Comparison of ENCODE assay signal across 3 cellular contexts in the genomic region with DNA sequence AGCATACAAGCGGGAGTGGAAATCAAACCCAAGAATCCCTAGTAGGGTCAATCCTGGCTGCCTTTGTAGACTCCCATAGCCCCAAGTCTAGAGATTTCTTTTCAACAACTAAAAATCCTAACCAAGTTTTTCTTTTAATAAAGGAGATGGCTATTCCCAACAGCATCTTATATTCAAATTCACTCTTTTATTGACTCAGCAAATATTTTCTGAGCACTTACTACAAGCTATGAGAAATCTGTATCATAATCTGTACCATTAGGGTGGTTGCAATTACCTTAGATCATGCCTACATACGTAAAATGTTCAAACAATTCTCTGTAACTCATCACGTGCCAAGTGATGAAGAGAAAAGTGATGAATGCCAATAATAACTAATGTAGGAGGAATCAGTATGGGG.
TF ChIP-seq lines count a peak whose summit lies in the region.

No MANE protein-coding gene starts in this region.

TF ChIP-seq in HepG2, 621 proteins besides CTCF, POLR2A, EP300 and RAD21:
- TF ChIP-seq ZNF703 (CRISPR knock-in tag; IDR thresholded peaks at IDR 0.05; ENCODE audit: borderline replicate concordance) = no peak
- peak; percentile 55; the same call in 1 of the 2 replicates for TF ChIP-seq MAFF (IDR thresholded peaks at IDR 0.05; ENCODE audit: low read depth, low read length)
- peak in 1 of 2 experiments; percentile 76; a peak in 2 of 4 replicates for TF ChIP-seq MAFK (conservative IDR thresholded peaks at IDR 0.05 in 1 of 2, IDR thresholded peaks at IDR 0.05 in 1 of 2; ENCODE audit: low read length in 2 of 2)

TF ChIP-seq in IMR-90, 13 proteins besides CTCF, POLR2A, EP300 and RAD21:
- TF ChIP-seq CHD1 (IDR thresholded peaks at IDR 0.05; ENCODE audit: low read depth, low read length) (no peak), MAFK (IDR thresholded peaks at IDR 0.05; ENCODE audit: low read depth, low read length) (peak; percentile 57; the same call in 1 of the 2 replicates)

TF ChIP-seq in K562, 482 proteins besides CTCF, POLR2A, EP300 and RAD21:
- TF ChIP-seq MAFF (IDR thresholded peaks at IDR 0.05; ENCODE audit: low read length) = 0 out of 2 replicates have a peak, but pooled peaks have one; percentile 4
- peak; percentile 31; the same call in 1 of the 2 replicates for TF ChIP-seq ZNF316 (IDR thresholded peaks at IDR 0.05)
- TF ChIP-seq BRD4 (IDR thresholded peaks at IDR 0.05) = no peak
